In genomic region chr10:42817417-42817816, GRCh38 we compare ENCODE assay signal across 8 cellular contexts. TPM values are rescaled to one million over a fixed set of nuclear protein-coding genes. Genes with fewer than 3 reads are reported as not detected.
DNase-seq lines count a peak whose midpoint lies in the region; ATAC-seq, FAIRE-seq and TF ChIP-seq lines count a peak whose summit lies in the region.
"Not testable (repeated sequence)": the region's sequence is repeated elsewhere in the genome, so short reads cannot be mapped to it uniquely, and the experiment has no call there.

No MANE protein-coding gene starts in this region.

- not testable (repeated sequence) for H2AFZ ChIP-seq in H1 (ENCODE audit: low read length)

- H2BK120ac ChIP-seq in H1 (replicated peaks; ENCODE audit: low read depth, low read length) = not testable (repeated sequence)

- peak overlapping the region; percentile 66; the same call in 1 of the 2 replicates for H2BK5ac ChIP-seq in H1 (ENCODE audit: low read depth, low read length)

- not testable (repeated sequence) for H3K79me1 ChIP-seq in H1 (ENCODE audit: low read depth, low read length)

- peak overlapping the region; percentile 6; the same call in 1 of the 2 replicates for H2AK5ac ChIP-seq in H1 (ENCODE audit: low read depth, low read length)

- not testable (repeated sequence) for H3K56ac ChIP-seq in H1 (replicated peaks; ENCODE audit: insufficient read length, low read depth, low read length)

- not testable (repeated sequence) for H4K8ac ChIP-seq in H1 (ENCODE audit: extremely low read depth, insufficient read depth, low read length)

- TF ChIP-seq CTCF in CD8-positive, alpha-beta T cell (IDR thresholded peaks at IDR 0.05); H1 (IDR thresholded peaks at IDR 0.05; ENCODE audit: control extremely low read depth in 1 of 3, insufficient read depth in 1 of 3, low read depth in 1 of 3, low read length in 3 of 3); glutamatergic neuron (IDR thresholded peaks at IDR 0.05; ENCODE audit: partially characterized antibody, unreplicated experiment): not testable (repeated sequence)

- peaks cover 0 to 18% of the 10 kb centered on the region in 2 experiments; a peak in 2 of 4 replicates for H3K79me2 ChIP-seq in H1 (ENCODE audit: control insufficient read depth in 1 of 2, insufficient read depth in 2 of 2, low read length in 2 of 2)

- H2BK15ac ChIP-seq in H1 (ENCODE audit: low read length) = not testable (repeated sequence)

- POLR2A ChIA-PET in CD8-positive, alpha-beta T cell (lab: Charles Lee) = not testable (repeated sequence)
- POLR2A ChIA-PET in H1 (lab: Charles Lee; ENCODE audit: partially characterized antibody) = interaction anchor here (1.0 to 2.6 kb wide), 3 partner anchors 9 to 35 kb away, joined by 3 to 7 read pairs (median 3); partner anchors contain the start of gene BMS1

- H3K36me3 Mint-ChIP-seq in CD8-positive, alpha-beta T cell = peaks cover 94% of the 10 kb centered on the region
- H3K36me3 Mint-ChIP-seq in T-helper 17 cell (ENCODE audit: low read depth) (peaks cover 24% of the 10 kb centered on the region), glutamatergic neuron (ENCODE audit: unreplicated experiment) (peaks cover 22% of the 10 kb centered on the region)
- peaks cover 98% of the 10 kb centered on the region for H3K36me3 Mint-ChIP-seq in activated T-cell treated with anti-CD3 and anti-CD28 coated beads, Interleukin-2, amount 50 U/mL, for 24 hours (ENCODE audit: low read depth)
- peaks cover 99% of the 10 kb centered on the region for H3K36me3 Mint-ChIP-seq in stimulated activated effector memory CD8-positive, alpha-beta T cell treated with anti-CD3 and anti-CD28 coated beads, Interleukin-12 subunit alpha, Interleukin-12 subunit beta, amount 100 ng/mL, for 72 hours

- H3K36me3 ChIP-seq in CD8-positive, alpha-beta T cell (ENCODE audit: insufficient read depth, low read length) = peaks cover 15% of the 10 kb centered on the region
- H3K36me3 ChIP-seq in HUES48 (ENCODE audit: control insufficient read depth, insufficient read depth, low read length) (peaks cover 39% of the 10 kb centered on the region), H1 (ENCODE audit: control insufficient read depth in 2 of 4, insufficient read depth in 4 of 4, low read length in 3 of 4) (peaks cover 0 to 17% (median 7%) of the 10 kb centered on the region in 4 experiments; a peak in 4 of 8 replicates), iPS-20b (ENCODE audit: insufficient read depth, low read depth, low read length) (peaks cover 46% of the 10 kb centered on the region)

- CTCF ChIA-PET in CD8-positive, alpha-beta T cell (lab: Charles Lee) = not testable (repeated sequence)
- CTCF ChIA-PET in H1 (lab: Charles Lee; ENCODE audit: partially characterized antibody) = interaction anchor here (1.0 to 1.2 kb wide), 2 partner anchors 9 to 261 kb away, joined by 3 to 4 read pairs; no protein-coding TSS in a partner anchor

- H3K4me1 Mint-ChIP-seq in CD8-positive, alpha-beta T cell (ENCODE audit: low read depth); glutamatergic neuron (ENCODE audit: low read depth, unreplicated experiment): not testable (repeated sequence)
- peaks cover 19% of the 10 kb centered on the region for H3K4me1 Mint-ChIP-seq in T-helper 17 cell
- H3K4me1 Mint-ChIP-seq in activated T-cell treated with anti-CD3 and anti-CD28 coated beads, Interleukin-2, amount 50 U/mL, for 24 hours (ENCODE audit: low read depth) = peaks cover 25% of the 10 kb centered on the region
- peaks cover 43% of the 10 kb centered on the region for H3K4me1 Mint-ChIP-seq in stimulated activated effector memory CD8-positive, alpha-beta T cell treated with anti-CD3 and anti-CD28 coated beads, Interleukin-12 subunit alpha, Interleukin-12 subunit beta, amount 100 ng/mL, for 72 hours

- not testable (repeated sequence) for TF ChIP-seq RAD21 in H1 (IDR thresholded peaks at IDR 0.05 in 1 of 2, conservative IDR thresholded peaks at IDR 0.05 in 1 of 2; ENCODE audit: low read depth in 2 of 2, low read length in 2 of 2)

- peak overlapping the region; percentile 36 to 64; a peak in 3 of 4 replicates for H3K4me2 ChIP-seq in H1 (ENCODE audit: insufficient read depth in 1 of 2, low read depth in 2 of 2, low read length in 2 of 2)

- peak overlapping the region; percentile 91 for H2BK12ac ChIP-seq in H1 (ENCODE audit: low read depth, low read length)

- H3K9me3 Mint-ChIP-seq in CD8-positive, alpha-beta T cell; activated T-cell treated with anti-CD3 and anti-CD28 coated beads, Interleukin-2, amount 50 U/mL, for 24 hours; glutamatergic neuron (ENCODE audit: unreplicated experiment); stimulated activated effector memory CD8-positive, alpha-beta T cell treated with anti-CD3 and anti-CD28 coated beads, Interleukin-12 subunit alpha, Interleukin-12 subunit beta, amount 100 ng/mL, for 72 hours: not testable (repeated sequence)

- not testable (repeated sequence) for H3K4me3 ChIP-seq in CD8-positive, alpha-beta T cell (ENCODE audit: low read depth, low read length)
- peak overlapping the region; percentile 42; the same call in 1 of the 2 replicates for H3K4me3 ChIP-seq in HUES48 (ENCODE audit: low read depth, low read length)
- H3K4me3 ChIP-seq in H1 (ENCODE audit: extremely low read depth in 1 of 4, insufficient read depth in 2 of 4, low read depth in 3 of 4, low read length in 4 of 4) = peak overlapping the region in 1 of 4 experiments; percentile 45; a peak in 1 of 8 replicates
- H3K4me3 ChIP-seq in iPS-20b (ENCODE audit: low read length) = peak overlapping the region; percentile 59; the same call in 1 of the 2 replicates

- not testable (repeated sequence) for H4K20me1 ChIP-seq in H1 (replicated peaks in 1 of 2; ENCODE audit: control insufficient read depth in 1 of 2, insufficient read depth in 2 of 2, low read length in 2 of 2)

- not testable (repeated sequence) for H4K5ac ChIP-seq in H1 (ENCODE audit: insufficient read length, low read depth, low read length)

- not testable (repeated sequence) for H3K9me3 ChIP-seq in CD8-positive, alpha-beta T cell (ENCODE audit: low read length); HUES48 (ENCODE audit: control insufficient read depth, insufficient read depth, low read length); T-helper 17 cell (ENCODE audit: control insufficient read depth, low read length, poor library complexity, severe bottlenecking); H1 (ENCODE audit: insufficient read depth in 2 of 2, low read depth in 1 of 2, low read length in 1 of 2); iPS-20b (ENCODE audit: insufficient read depth, low read depth, low read length)

- not testable (repeated sequence) for H3K27me3 Mint-ChIP-seq in CD8-positive, alpha-beta T cell (ENCODE audit: low read depth); T-helper 17 cell; activated T-cell treated with anti-CD3 and anti-CD28 coated beads, Interleukin-2, amount 50 U/mL, for 24 hours; glutamatergic neuron (ENCODE audit: unreplicated experiment)

- 8% methylated on average over 3 of the region's 3 CpGs; no CpG with 5 or more reads in 1 of the 2 experiments for WGBS in H1 (ENCODE audit: extremely low coverage in 1 of 2, insufficient coverage in 1 of 2, insufficient read length in 1 of 2, insufficient replicate concordance in 2 of 2, low coverage in 1 of 2, low lambda C conversion rate in 2 of 2, missing lambda C conversion rate in 1 of 2), 2 experiments

- not testable (repeated sequence) for H4K91ac ChIP-seq in H1 (replicated peaks; ENCODE audit: insufficient read length, low read length)

- not testable (repeated sequence) for H3K4me1 ChIP-seq in CD8-positive, alpha-beta T cell (ENCODE audit: insufficient read depth, low read length)
- H3K4me1 ChIP-seq in HUES48 (ENCODE audit: control insufficient read depth, insufficient read depth, low read length) = peaks cover 27% of the 10 kb centered on the region
- H3K4me1 ChIP-seq in H1 (replicated peaks in 1 of 4; ENCODE audit: control insufficient read depth in 3 of 4, insufficient read depth in 4 of 4, low read length in 3 of 4) = peaks cover 5 to 14% (median 11%) of the 10 kb centered on the region in 4 experiments
- H3K4me1 ChIP-seq in iPS-20b (ENCODE audit: insufficient read depth, low read length) = peaks cover 30% of the 10 kb centered on the region

- not testable (repeated sequence) for TF ChIP-seq EP300 in H1 (IDR thresholded peaks at IDR 0.05; ENCODE audit: borderline replicate concordance in 1 of 2, low read depth in 2 of 2, low read length in 2 of 2)

- H3K9ac ChIP-seq in HUES48 (ENCODE audit: low read depth, low read length) (0 out of 2 replicates have a peak overlapping the region, but pooled peaks have one; percentile 31), iPS-20b (ENCODE audit: low read depth, low read length) (peak overlapping the region; percentile 60; the same call in 1 of the 2 replicates)
- H3K9ac ChIP-seq in H1 (replicated peaks in 1 of 4; ENCODE audit: extremely low read depth in 1 of 4, low read depth in 3 of 4, low read length in 3 of 4) = not testable (repeated sequence)

- not testable (repeated sequence) for H3K27ac ChIP-seq in CD8-positive, alpha-beta T cell (ENCODE audit: low read depth, low read length)
- H3K27ac ChIP-seq in HUES48 (ENCODE audit: low read depth, low read length) (peak overlapping the region; percentile 94), H1 (ENCODE audit: low read depth, low read length) (peak overlapping the region; percentile 21; the same call in 1 of the 2 replicates), iPS-20b (ENCODE audit: low read length) (peak overlapping the region; percentile 49)

- peak overlapping the region; percentile 63 for H2BK20ac ChIP-seq in H1 (ENCODE audit: low read length)

- not testable (repeated sequence) for H3K4ac ChIP-seq in H1 (replicated peaks; ENCODE audit: insufficient read length, low read depth, low read length)

- H3K27me3 ChIP-seq in CD8-positive, alpha-beta T cell (ENCODE audit: insufficient read depth, low read length); HUES48 (ENCODE audit: control insufficient read depth, insufficient read depth, low read length); H1 (replicated peaks in 1 of 4; ENCODE audit: control insufficient read depth in 3 of 4, extremely low read depth in 1 of 4, insufficient read depth in 3 of 4, low read length in 3 of 4); iPS-20b (ENCODE audit: insufficient read depth, low read length): not testable (repeated sequence)

- not testable (repeated sequence) for H3K14ac ChIP-seq in H1 (ENCODE audit: insufficient read length)

- not testable (repeated sequence) for H3K4me3 Mint-ChIP-seq in CD8-positive, alpha-beta T cell; T-helper 17 cell; activated T-cell treated with anti-CD3 and anti-CD28 coated beads, Interleukin-2, amount 50 U/mL, for 24 hours; glutamatergic neuron (ENCODE audit: unreplicated experiment); stimulated activated effector memory CD8-positive, alpha-beta T cell treated with anti-CD3 and anti-CD28 coated beads, Interleukin-12 subunit alpha, Interleukin-12 subunit beta, amount 100 ng/mL, for 72 hours

- H3K23me2 ChIP-seq in H1 (ENCODE audit: low read depth, low read length) = not testable (repeated sequence)

- intact Hi-C loops in CD8-positive, alpha-beta T cell (cut with DNase I, micrococcal nuclease) = loop anchor here in 1 of 2 experiments (1.0 kb wide), 1 partner anchor 26 kb away; no protein-coding TSS in a partner anchor

- peak overlapping the region; percentile 78 for H3K18ac ChIP-seq in H1 (ENCODE audit: extremely low read depth, low read length)

- ATAC-seq in CD8-positive, alpha-beta T cell; T-helper 17 cell; stimulated activated effector memory CD8-positive, alpha-beta T cell treated with anti-CD3 and anti-CD28 coated beads, Interleukin-12 subunit alpha, Interleukin-12 subunit beta, amount 100 ng/mL, for 72 hours: not testable (repeated sequence)

- DNase-seq in CD8-positive, alpha-beta T cell; T-helper 17 cell; activated T-cell treated with anti-CD3 and anti-CD28 coated beads, Interleukin-2, amount 50 U/mL, for 24 hours; H1 (ENCODE audit: low read depth in 1 of 2, low spot score in 2 of 2); glutamatergic neuron; stimulated activated effector memory CD8-positive, alpha-beta T cell treated with anti-CD3 and anti-CD28 coated beads, Interleukin-12 subunit alpha, Interleukin-12 subunit beta, amount 100 ng/mL, for 72 hours (ENCODE audit: low spot score in 2 of 2): not testable (repeated sequence)

- H3K23ac ChIP-seq in H1 (ENCODE audit: insufficient read length) = not testable (repeated sequence)

- H3K27ac Mint-ChIP-seq in CD8-positive, alpha-beta T cell = peak overlapping the region; percentile 25
- H3K27ac Mint-ChIP-seq in T-helper 17 cell = peak overlapping the region; percentile 61
- H3K27ac Mint-ChIP-seq in activated T-cell treated with anti-CD3 and anti-CD28 coated beads, Interleukin-2, amount 50 U/mL, for 24 hours = peak overlapping the region; percentile 51
- H3K27ac Mint-ChIP-seq in glutamatergic neuron (ENCODE audit: unreplicated experiment) = peak overlapping the region; percentile 8
- peak overlapping the region; percentile 48 for H3K27ac Mint-ChIP-seq in stimulated activated effector memory CD8-positive, alpha-beta T cell treated with anti-CD3 and anti-CD28 coated beads, Interleukin-12 subunit alpha, Interleukin-12 subunit beta, amount 100 ng/mL, for 72 hours

- not testable (repeated sequence) for TF ChIP-seq POLR2A in H1 (IDR thresholded peaks at IDR 0.05; ENCODE audit: control extremely low read depth in 1 of 2, low read depth in 2 of 2, low read length in 2 of 2)

- not testable (repeated sequence) for FAIRE-seq in H1 (lab: Jason Lieb, UNC)

RNA-seq across cellular contexts. Expression of gene BMS1, which starts 34.8 kb away (rescaled TPM):
- total RNA-seq in CD8-positive, alpha-beta T cell = 10 to 100 TPM; 18.1 to 19.9 TPM
- 10 to 100 TPM; 13.0 to 14.2 TPM for total RNA-seq in T-helper 17 cell
- 34.6 and 35.0 TPM in 2 replicates for total RNA-seq in H1 (2021; fragmentation: NEBNext Ultra II Directional; extraction: Animal tissue kit (Norgen Biotek cat#: 25700))
- 3.7 and 3.8 TPM in 2 replicates for polyA plus RNA-seq in H1 (2011; rRNA removed)
- polyA plus RNA-seq in H1 (2011; cell fraction: cytosol; rRNA removed) = 8.9 TPM
- 4.3 TPM for polyA plus RNA-seq in H1 (2011; cell fraction: nucleus; rRNA removed)
- polyA plus RNA-seq in H1 (2012, experiment 1 of 2) = 27.0 to 38.8 TPM (median 30.4 TPM) in 4 replicates
- polyA plus RNA-seq in H1 (2012, experiment 2 of 2) = 1.9 TPM
- 19.3 TPM for polyA plus RNA-seq in H1 (2013, experiment 1 of 2)
- polyA plus RNA-seq in H1 (2013, experiment 2 of 2) = 18.9 TPM
- 9.8 and 11.1 TPM in 2 replicates for polyA minus RNA-seq in H1 (2011; rRNA and poly(A)+ RNA removed)
- 11.5 TPM for polyA minus RNA-seq in H1 (2011; cell fraction: cytosol; rRNA and poly(A)+ RNA removed)
- polyA minus RNA-seq in H1 (2011; cell fraction: nucleus; rRNA and poly(A)+ RNA removed) = 8.8 TPM
- total RNA-seq in glutamatergic neuron (ENCODE audit: unreplicated experiment) = 17.3 TPM

Comparison
In these comparisons a context has a peak if more than half of its experiments do, and no peak if none do; other contexts are left out.
1. H3K27ac Mint-ChIP-seq: peak in every context shown above with its lines; median percentile 61 in T-helper 17 cell; 51 in activated T-cell treated with anti-CD3 and anti-CD28 coated beads, Interleukin-2, amount 50 U/mL, for 24 hours; 48 in stimulated activated effector memory CD8-positive, alpha-beta T cell treated with anti-CD3 and anti-CD28 coated beads, Interleukin-12 subunit alpha, Interleukin-12 subunit beta, amount 100 ng/mL, for 72 hours; 25 in CD8-positive, alpha-beta T cell; 8 in glutamatergic neuron.